ENCODE assay signal across 1 cellular context in the genomic region with DNA sequence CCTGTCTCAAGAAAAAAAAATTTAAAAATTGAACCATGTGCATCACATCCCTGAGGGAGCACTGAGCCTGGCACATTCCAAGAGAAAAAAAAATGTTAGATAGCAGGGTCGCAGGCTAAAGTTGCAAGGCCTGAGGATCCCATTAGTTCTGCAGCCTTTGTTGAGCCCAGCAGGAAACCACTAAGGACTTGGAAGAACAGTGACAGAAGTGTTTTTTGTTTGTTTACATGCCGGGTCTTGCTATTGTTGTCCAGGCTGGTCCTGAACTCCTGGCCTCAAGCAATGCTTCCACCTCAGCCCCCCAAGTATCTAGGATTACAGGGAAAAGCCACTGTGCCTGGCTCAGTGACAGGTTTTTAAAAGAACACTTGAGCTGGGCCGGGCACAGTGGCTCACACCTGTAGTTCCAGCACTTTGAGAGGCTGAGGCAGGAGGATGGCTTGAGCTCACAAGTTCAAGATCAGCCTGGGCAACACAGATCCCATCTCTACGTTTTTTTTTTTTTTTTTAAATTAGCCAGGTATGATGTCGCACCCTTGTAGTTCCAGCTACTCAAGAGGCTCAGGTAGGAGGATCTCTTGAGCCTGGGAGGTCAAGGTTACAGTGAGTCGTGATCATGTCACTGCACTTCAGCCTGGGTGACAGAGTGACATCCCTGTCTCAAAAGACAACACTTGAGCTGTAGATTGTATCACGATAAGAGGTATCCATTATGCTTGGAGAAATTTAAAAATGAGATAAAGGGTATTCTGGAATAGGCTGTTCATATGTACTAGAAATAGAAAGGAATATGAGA.
A peak's percentile ranks its signal among the peaks of the same experiment; 100 is the strongest.
TF ChIP-seq lines count a peak whose summit lies in the region.

No MANE protein-coding gene starts in this region.

TF ChIP-seq in Ishikawa, 13 proteins besides CTCF, POLR2A, EP300 and RAD21 (continued from another document):
- TF ChIP-seq, protein P1, sequence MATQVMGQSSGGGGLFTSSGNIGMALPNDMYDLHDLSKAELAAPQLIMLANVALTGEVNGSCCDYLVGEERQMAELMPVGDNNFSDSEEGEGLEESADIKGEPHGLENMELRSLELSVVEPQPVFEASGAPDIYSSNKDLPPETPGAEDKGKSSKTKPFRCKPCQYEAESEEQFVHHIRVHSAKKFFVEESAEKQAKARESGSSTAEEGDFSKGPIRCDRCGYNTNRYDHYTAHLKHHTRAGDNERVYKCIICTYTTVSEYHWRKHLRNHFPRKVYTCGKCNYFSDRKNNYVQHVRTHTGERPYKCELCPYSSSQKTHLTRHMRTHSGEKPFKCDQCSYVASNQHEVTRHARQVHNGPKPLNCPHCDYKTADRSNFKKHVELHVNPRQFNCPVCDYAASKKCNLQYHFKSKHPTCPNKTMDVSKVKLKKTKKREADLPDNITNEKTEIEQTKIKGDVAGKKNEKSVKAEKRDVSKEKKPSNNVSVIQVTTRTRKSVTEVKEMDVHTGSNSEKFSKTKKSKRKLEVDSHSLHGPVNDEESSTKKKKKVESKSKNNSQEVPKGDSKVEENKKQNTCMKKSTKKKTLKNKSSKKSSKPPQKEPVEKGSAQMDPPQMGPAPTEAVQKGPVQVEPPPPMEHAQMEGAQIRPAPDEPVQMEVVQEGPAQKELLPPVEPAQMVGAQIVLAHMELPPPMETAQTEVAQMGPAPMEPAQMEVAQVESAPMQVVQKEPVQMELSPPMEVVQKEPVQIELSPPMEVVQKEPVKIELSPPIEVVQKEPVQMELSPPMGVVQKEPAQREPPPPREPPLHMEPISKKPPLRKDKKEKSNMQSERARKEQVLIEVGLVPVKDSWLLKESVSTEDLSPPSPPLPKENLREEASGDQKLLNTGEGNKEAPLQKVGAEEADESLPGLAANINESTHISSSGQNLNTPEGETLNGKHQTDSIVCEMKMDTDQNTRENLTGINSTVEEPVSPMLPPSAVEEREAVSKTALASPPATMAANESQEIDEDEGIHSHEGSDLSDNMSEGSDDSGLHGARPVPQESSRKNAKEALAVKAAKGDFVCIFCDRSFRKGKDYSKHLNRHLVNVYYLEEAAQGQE (IDR thresholded peaks at IDR 0.05; ENCODE audit: low read depth), result no peak
- TF ChIP-seq ZBTB7A (IDR thresholded peaks at IDR 0.05; ENCODE audit: low read depth), result no peak
- TF ChIP-seq TEAD4 (IDR thresholded peaks at IDR 0.05), result peak; percentile 72
- TF ChIP-seq YY1 (IDR thresholded peaks at IDR 0.05; ENCODE audit: low read depth), result no peak
